8 cellular contexts compared by ENCODE assay signal in the genomic region with DNA sequence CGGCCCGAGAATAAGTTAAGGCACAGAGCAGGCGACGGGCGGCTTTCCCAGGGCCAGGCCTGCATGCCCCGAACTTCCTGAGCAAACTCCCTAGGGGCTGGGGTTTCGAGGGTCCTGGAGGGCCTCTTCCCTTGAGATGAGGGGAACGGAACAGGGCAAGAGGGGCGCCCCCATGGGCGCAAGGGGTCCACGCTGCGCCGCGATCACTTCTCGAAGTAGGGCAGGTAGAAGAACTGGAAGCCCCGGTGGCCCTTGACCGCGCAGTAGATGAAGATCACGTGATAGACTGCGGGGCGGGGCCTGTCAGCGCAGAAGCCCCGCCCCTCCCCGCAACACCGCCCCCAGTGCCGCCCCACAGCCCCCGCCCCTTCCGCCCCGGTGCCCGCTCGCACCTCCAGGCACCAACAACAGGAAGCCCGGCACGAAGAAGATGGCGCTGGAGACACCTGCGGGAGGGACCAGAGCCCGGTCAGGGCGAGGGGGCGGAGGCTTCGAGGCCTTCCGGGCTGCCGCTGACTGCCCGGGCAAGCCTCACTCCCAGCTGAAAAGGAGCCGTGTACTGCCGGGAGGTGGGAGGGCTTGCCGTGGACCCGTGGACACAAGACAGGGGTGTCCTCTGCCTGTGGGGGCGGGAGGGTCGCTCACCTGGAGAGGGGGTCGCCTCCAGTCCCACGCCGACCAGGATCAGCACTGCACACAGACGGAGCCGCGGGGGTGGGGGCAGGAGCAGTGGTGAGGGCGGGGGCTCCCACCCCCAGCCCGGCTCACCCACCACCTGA. TPM values are rescaled to one million over a fixed set of nuclear protein-coding genes. Genes with fewer than 3 reads are reported as not detected.
DNase-seq lines count a peak whose midpoint lies in the region; ATAC-seq and TF ChIP-seq lines count a peak whose summit lies in the region.

No MANE protein-coding gene starts in this region.

- no peaks in the 10 kb centered on the region for H3K9me3 Mint-ChIP-seq in activated T-helper 2 cell treated with anti-CD3 and anti-CD28 coated beads, Interferon-gamma antibody, Interleukin-2, Interleukin-4, amounts not matched to agents 10 μg/mL and 5 μg/mL and 100 μg/mL, durations not matched to agents 14 hours and 24 hours and 36 hours

- peak overlapping the region; percentile 84 for H3K4ac ChIP-seq in IMR-90 (ENCODE audit: low read depth, low read length)

- in situ Hi-C loops in IMR-90 (cut with MboI; ENCODE audit: low sequenced_read_pairs): no loop called here

- H2AFZ ChIP-seq in IMR-90 (replicated peaks; ENCODE audit: low read length, poor library complexity) (peak overlapping the region; percentile 97), neural cell (ENCODE audit: low read depth, low read length) (peak overlapping the region; percentile 65)

- H4K20me1 ChIP-seq in BLaER1: no peaks in the 10 kb centered on the region
- no peaks in the 10 kb centered on the region for H4K20me1 ChIP-seq in IMR-90 (ENCODE audit: insufficient read depth, low read length)
- no peaks in the 10 kb centered on the region for H4K20me1 ChIP-seq in neural cell (ENCODE audit: insufficient read depth)

- no peak overlapping the region for H2BK120ac ChIP-seq in IMR-90 (ENCODE audit: low read depth, low read length)

- no peaks in the 10 kb centered on the region for H3K9me2 ChIP-seq in neural cell (ENCODE audit: insufficient read depth, low read length)

- H2AK5ac ChIP-seq in IMR-90 (ENCODE audit: low read depth, low read length): peak overlapping the region; percentile 49

- H3K9me3 ChIP-seq in BLaER1 (no peaks in the 10 kb centered on the region), IMR-90 (ENCODE audit: control insufficient read depth, insufficient read depth, low read length) (no peaks in the 10 kb centered on the region), Peyer's patch (no peaks in the 10 kb centered on the region), neural cell (ENCODE audit: low read length) (no peaks in the 10 kb centered on the region)

- peak overlapping the region; percentile 89 for H3K14ac ChIP-seq in IMR-90 (replicated peaks; ENCODE audit: low read depth, low read length)

- DNase-seq in IMR-90: peak; percentile 42
- peak; percentile 96 to 97 (median 97) for DNase-seq in Peyer's patch
- DNase-seq in activated T-helper 2 cell treated with anti-CD3 and anti-CD28 coated beads, Interferon-gamma antibody, Interleukin-2, Interleukin-4, amounts not matched to agents 10 μg/mL and 5 μg/mL and 100 μg/mL, durations not matched to agents 14 hours and 24 hours and 36 hours (ENCODE audit: low spot score): peak; percentile 90
- DNase-seq in fibroblast of the conjunctiva (ENCODE audit: low read depth): peak; percentile 34
- DNase-seq in stimulated activated naive CD8-positive, alpha-beta T cell treated with anti-CD3 and anti-CD28 coated beads, Interleukin-15, Interleukin-2, amounts not matched to agents 100 U/mL and 50 U/mL, for 24 hours: peak; percentile 95

- ATAC-seq in GM19452 (IDR thresholded peaks at IDR 0.05; ENCODE audit: unreplicated experiment) (peak; percentile 63), IMR-90 (ENCODE audit: low read depth) (peak; percentile 24)
- ATAC-seq in stimulated activated naive CD8-positive, alpha-beta T cell treated with anti-CD3 and anti-CD28 coated beads, Interleukin-15, Interleukin-2, amounts not matched to agents 100 U/mL and 50 U/mL, for 24 hours: peak; percentile 78

- TF ChIP-seq POLR2A in IMR-90 (IDR thresholded peaks at IDR 0.05; ENCODE audit: low read depth, low read length) (no peak; the same call in 1 of the 2 replicates), Peyer's patch (IDR thresholded peaks at IDR 0.05) (peak; percentile 72 to 86)

- BruUV-seq in IMR-90 (replicated peaks; lab: Mats Ljungman, UMichigan): no TSS peak

- H3K4me1 ChIP-seq in BLaER1 (peaks cover 64% of the 10 kb centered on the region), IMR-90 (ENCODE audit: control insufficient read depth, insufficient read depth, low read length) (peaks cover 9% of the 10 kb centered on the region), Peyer's patch (peaks cover 0 to 29% (median 16%) of the 10 kb centered on the region in 4 donors)

- POLR2A ChIA-PET in IMR-90 (lab: Charles Lee; ENCODE audit: unreplicated experiment): interaction anchor here (0.5 kb wide), 1 partner anchor 51 kb away, joined by 6 read pairs; no protein-coding TSS in a partner anchor

- dilution Hi-C loops in IMR-90 (cut with HindIII; ENCODE audit: low sequenced_read_pairs, unreplicated experiment): no loop called here

- H3K79me2 ChIP-seq in neural cell (replicated peaks; ENCODE audit: insufficient read depth, low read length): no peaks in the 10 kb centered on the region

- CTCF ChIA-PET in IMR-90 (lab: Yijun Ruan, JAX): interaction anchor here (0.9 kb wide), 1 partner anchor 113 kb away, joined by 3 read pairs; no protein-coding TSS in a partner anchor

- H3K27ac Mint-ChIP-seq in activated T-helper 2 cell treated with anti-CD3 and anti-CD28 coated beads, Interferon-gamma antibody, Interleukin-2, Interleukin-4, amounts not matched to agents 10 μg/mL and 5 μg/mL and 100 μg/mL, durations not matched to agents 14 hours and 24 hours and 36 hours: peak overlapping the region; percentile 80

- no peak overlapping the region for H3K56ac ChIP-seq in IMR-90 (ENCODE audit: extremely low read depth, insufficient read depth, low read length)

- H3K4me3 ChIP-seq in BLaER1: peak overlapping the region; percentile 74
- H3K4me3 ChIP-seq in IMR-90 (ENCODE audit: insufficient read depth, low read depth, low read length): peak overlapping the region; percentile 62
- peak overlapping the region; percentile 59 to 82 (median 74) for H3K4me3 ChIP-seq in Peyer's patch
- peak overlapping the region; percentile 71 for H3K4me3 ChIP-seq in neural cell (ENCODE audit: low read length)

- peaks cover 4 to 24% of the 10 kb centered on the region in 2 experiments; a peak in 2 of 4 replicates for H3K79me1 ChIP-seq in IMR-90 (ENCODE audit: low read depth in 1 of 2, low read length in 2 of 2)

- peak overlapping the region; percentile 87 for H3K4me3 Mint-ChIP-seq in activated T-helper 2 cell treated with anti-CD3 and anti-CD28 coated beads, Interferon-gamma antibody, Interleukin-2, Interleukin-4, amounts not matched to agents 10 μg/mL and 5 μg/mL and 100 μg/mL, durations not matched to agents 14 hours and 24 hours and 36 hours (ENCODE audit: low read depth)

- H3K4me1 Mint-ChIP-seq in activated T-helper 2 cell treated with anti-CD3 and anti-CD28 coated beads, Interferon-gamma antibody, Interleukin-2, Interleukin-4, amounts not matched to agents 10 μg/mL and 5 μg/mL and 100 μg/mL, durations not matched to agents 14 hours and 24 hours and 36 hours (ENCODE audit: low read depth): peaks cover 29% of the 10 kb centered on the region

- peaks cover 12% of the 10 kb centered on the region for H3K9me1 ChIP-seq in IMR-90 (ENCODE audit: insufficient read depth, low read length)

- H3K27ac ChIP-seq in BLaER1 (peak overlapping the region; percentile 95), IMR-90 (ENCODE audit: insufficient read depth, low read length) (peak overlapping the region; percentile 56), Peyer's patch (peak overlapping the region; percentile 90 to 98 (median 94)), neural cell (ENCODE audit: low read length) (peak overlapping the region; percentile 56)

- H3K36me3 Mint-ChIP-seq in activated T-helper 2 cell treated with anti-CD3 and anti-CD28 coated beads, Interferon-gamma antibody, Interleukin-2, Interleukin-4, amounts not matched to agents 10 μg/mL and 5 μg/mL and 100 μg/mL, durations not matched to agents 14 hours and 24 hours and 36 hours (ENCODE audit: low read depth): peaks cover 12% of the 10 kb centered on the region

- peaks cover 6% of the 10 kb centered on the region for H3K27me3 Mint-ChIP-seq in activated T-helper 2 cell treated with anti-CD3 and anti-CD28 coated beads, Interferon-gamma antibody, Interleukin-2, Interleukin-4, amounts not matched to agents 10 μg/mL and 5 μg/mL and 100 μg/mL, durations not matched to agents 14 hours and 24 hours and 36 hours (ENCODE audit: low read depth)

- peak overlapping the region; percentile 92 to 95 for H4K8ac ChIP-seq in IMR-90 (ENCODE audit: low read depth in 2 of 2, low read length in 2 of 2)

- no peak for TF ChIP-seq EP300 in neural cell (conservative IDR thresholded peaks at IDR 0.05; ENCODE audit: poor library complexity, severe bottlenecking)

- H3K23ac ChIP-seq in IMR-90 (ENCODE audit: low read depth, low read length): peak overlapping the region; percentile 85; the same call in 1 of the 2 replicates

- TF ChIP-seq RAD21 in IMR-90 (IDR thresholded peaks at IDR 0.05; ENCODE audit: low read length) (no peak), neural cell (conservative IDR thresholded peaks at IDR 0.05) (no peak)

- H3K18ac ChIP-seq in IMR-90 (ENCODE audit: low read depth, low read length): no peak overlapping the region; the same call in 1 of the 2 replicates

- H3F3A ChIP-seq in neural cell (ENCODE audit: insufficient read depth, low read length, poor library complexity, severe bottlenecking): no peaks in the 10 kb centered on the region

- no peaks in the 10 kb centered on the region for H3K27me3 ChIP-seq in BLaER1
- H3K27me3 ChIP-seq in IMR-90 (ENCODE audit: control insufficient read depth, insufficient read depth, low read length): no peaks in the 10 kb centered on the region; the same call in 1 of the 2 replicates
- no peaks in the 10 kb centered on the region for H3K27me3 ChIP-seq in Peyer's patch
- H3K27me3 ChIP-seq in neural cell (ENCODE audit: insufficient read depth, low read depth, low read length): no peaks in the 10 kb centered on the region

- H3K36me3 ChIP-seq in BLaER1 (no peaks in the 10 kb centered on the region), IMR-90 (ENCODE audit: control insufficient read depth, insufficient read depth, low read length) (peaks cover 2% of the 10 kb centered on the region; the same call in 1 of the 2 replicates), Peyer's patch (no peaks in the 10 kb centered on the region), neural cell (ENCODE audit: insufficient read depth, low read length) (no peaks in the 10 kb centered on the region)

- intact Hi-C loops in IMR-90 (cut with micrococcal nuclease): no loop called here
- intact Hi-C loops in activated T-helper 2 cell treated with anti-CD3 and anti-CD28 coated beads, Interferon-gamma antibody, Interleukin-2, Interleukin-4, amounts not matched to agents 10 μg/mL and 5 μg/mL and 100 μg/mL, durations not matched to agents 14 hours and 24 hours and 36 hours (cut with micrococcal nuclease): loop anchor here (1.0 kb wide), 1 partner anchor 44 kb away; a partner anchor contains a TSS

- no peak overlapping the region for H2BK20ac ChIP-seq in IMR-90 (ENCODE audit: low read depth, low read length)

- H3K4me2 ChIP-seq in BLaER1 (peak overlapping the region; percentile 97), IMR-90 (ENCODE audit: low read depth, low read length) (peak overlapping the region; percentile 88), neural cell (ENCODE audit: low read length) (no peak overlapping the region)

- H2AK9ac ChIP-seq in IMR-90 (replicated peaks; ENCODE audit: low read depth, low read length, poor library complexity): peak overlapping the region; percentile 95

- 35% methylated on average over 5 of the region's 56 CpGs; no CpG with 5 or more reads in 1 of the 2 experiments for WGBS in IMR-90 (ENCODE audit: extremely low coverage in 2 of 2, insufficient read length in 1 of 2), 2 experiments

- no peak overlapping the region for H2BK15ac ChIP-seq in IMR-90 (ENCODE audit: low read depth, low read length)

- TF ChIP-seq CTCF in IMR-90 (conservative IDR thresholded peaks at IDR 0.05; ENCODE audit: low read depth, low read length) (no peak), Peyer's patch (IDR thresholded peaks at IDR 0.05) (peak in 1 of 6 experiments; percentile 9), neural cell (IDR thresholded peaks at IDR 0.05; ENCODE audit: poor library complexity, severe bottlenecking) (no peak)

- H3K9ac ChIP-seq in BLaER1 (peak overlapping the region; percentile 86), IMR-90 (ENCODE audit: low read depth, low read length) (peak overlapping the region; percentile 54), neural cell (ENCODE audit: low read length) (peak overlapping the region; percentile 75)

- peak overlapping the region; percentile 87 for H4K5ac ChIP-seq in IMR-90 (ENCODE audit: low read depth, low read length)

- H4K91ac ChIP-seq in IMR-90 (ENCODE audit: insufficient read depth, low read depth, low read length): peak overlapping the region; percentile 72

- H2BK5ac ChIP-seq in IMR-90 (ENCODE audit: low read depth, low read length, poor library complexity, severe bottlenecking): peak overlapping the region; percentile 41

RNA-seq across cellular contexts. Expression of a gene that starts 4.5 kb away (rescaled TPM):
- total RNA-seq in IMR-90 (2012; rRNA removed) (12.5 and 18.9 TPM in 2 replicates), Peyer's patch (100 to 1,000 TPM in 1 of 4 donors, 10 to 100 TPM in 3; 80.0 to 126 (median 86.1) TPM)
- polyA plus RNA-seq in IMR-90 (2012; rRNA removed) (55.0 and 64.4 TPM in 2 replicates), neural cell (50.3 and 61.9 TPM in 2 replicates)
- polyA plus RNA-seq in IMR-90 (2012; cell fraction: cytosol; rRNA removed): 167 and 255 TPM in 2 replicates
- 119 and 287 TPM in 2 replicates for polyA plus RNA-seq in IMR-90 (2012; cell fraction: nucleus; rRNA removed; ENCODE audit: low replicate concordance)
- 58.5 and 62.0 TPM in 2 replicates for total RNA-seq in activated T-helper 2 cell treated with anti-CD3 and anti-CD28 coated beads, Interferon-gamma antibody, Interleukin-2, Interleukin-4, amounts not matched to agents 10 μg/mL and 5 μg/mL and 100 μg/mL, durations not matched to agents 14 hours and 24 hours and 36 hours
- polyA minus RNA-seq in neural cell: 17.2 and 17.5 TPM in 2 replicates

RNA-seq across cellular contexts. Expression of a gene that starts 9.4 kb away (rescaled TPM):
- total RNA-seq in IMR-90 (2012; rRNA removed) (not detected in 2 replicates), Peyer's patch (1 to 10 TPM in 1 of 4 donors, under 1 TPM in 2, not detected in 1; 0.85 to 3.3 (median 0.94) TPM)
- polyA plus RNA-seq in IMR-90 (2012; rRNA removed) (not detected in 2 replicates), neural cell (not detected in 2 replicates)
- polyA plus RNA-seq in IMR-90 (2012; cell fraction: cytosol; rRNA removed): not detected in 2 replicates
- not detected in 2 replicates for polyA plus RNA-seq in IMR-90 (2012; cell fraction: nucleus; rRNA removed; ENCODE audit: low replicate concordance)
- 0.73 and 1.0 TPM in 2 replicates for total RNA-seq in activated T-helper 2 cell treated with anti-CD3 and anti-CD28 coated beads, Interferon-gamma antibody, Interleukin-2, Interleukin-4, amounts not matched to agents 10 μg/mL and 5 μg/mL and 100 μg/mL, durations not matched to agents 14 hours and 24 hours and 36 hours
- not detected in 2 replicates for polyA minus RNA-seq in neural cell

RNA-seq across cellular contexts. Expression of a gene that starts 12.1 kb away (rescaled TPM):
- total RNA-seq in IMR-90 (2012; rRNA removed) (not detected in 2 replicates), Peyer's patch (not detected)
- polyA plus RNA-seq in IMR-90 (2012; rRNA removed) (not detected in 2 replicates), neural cell (not detected in 2 replicates)
- not detected in 2 replicates for polyA plus RNA-seq in IMR-90 (2012; cell fraction: cytosol; rRNA removed)
- polyA plus RNA-seq in IMR-90 (2012; cell fraction: nucleus; rRNA removed; ENCODE audit: low replicate concordance): not detected in 2 replicates
- total RNA-seq in activated T-helper 2 cell treated with anti-CD3 and anti-CD28 coated beads, Interferon-gamma antibody, Interleukin-2, Interleukin-4, amounts not matched to agents 10 μg/mL and 5 μg/mL and 100 μg/mL, durations not matched to agents 14 hours and 24 hours and 36 hours: not detected in 2 replicates
- not detected in 2 replicates for polyA minus RNA-seq in neural cell

RNA-seq across cellular contexts. Expression of a gene that starts 18.2 kb away (rescaled TPM):
- 91.4 and 95.5 TPM in 2 replicates for total RNA-seq in IMR-90 (2012; rRNA removed)
- 122 and 130 TPM in 2 replicates for polyA plus RNA-seq in IMR-90 (2012; rRNA removed)
- 119 and 146 TPM in 2 replicates for polyA plus RNA-seq in IMR-90 (2012; cell fraction: cytosol; rRNA removed)
- 57.9 and 94.8 TPM in 2 replicates for polyA plus RNA-seq in IMR-90 (2012; cell fraction: nucleus; rRNA removed; ENCODE audit: low replicate concordance)
- total RNA-seq in Peyer's patch: 10 to 100 TPM; 39.9 to 75.9 (median 58.4) TPM
- 190 and 191 TPM in 2 replicates for total RNA-seq in activated T-helper 2 cell treated with anti-CD3 and anti-CD28 coated beads, Interferon-gamma antibody, Interleukin-2, Interleukin-4, amounts not matched to agents 10 μg/mL and 5 μg/mL and 100 μg/mL, durations not matched to agents 14 hours and 24 hours and 36 hours
- polyA plus RNA-seq in neural cell: 83.9 and 121 TPM in 2 replicates
- 40.5 and 48.5 TPM in 2 replicates for polyA minus RNA-seq in neural cell

RNA-seq across cellular contexts. Expression of a gene that starts 21.3 kb away (rescaled TPM):
- total RNA-seq in IMR-90 (2012; rRNA removed): 76.4 and 79.4 TPM in 2 replicates
- 138 and 151 TPM in 2 replicates for polyA plus RNA-seq in IMR-90 (2012; rRNA removed)
- 81.3 and 148 TPM in 2 replicates for polyA plus RNA-seq in IMR-90 (2012; cell fraction: cytosol; rRNA removed)
- polyA plus RNA-seq in IMR-90 (2012; cell fraction: nucleus; rRNA removed; ENCODE audit: low replicate concordance): 81.7 and 240 TPM in 2 replicates
- 100 to 1,000 TPM in 3 of 4 donors, 10 to 100 TPM in 1; 68.5 to 161 (median 138) TPM for total RNA-seq in Peyer's patch
- 177 and 186 TPM in 2 replicates for total RNA-seq in activated T-helper 2 cell treated with anti-CD3 and anti-CD28 coated beads, Interferon-gamma antibody, Interleukin-2, Interleukin-4, amounts not matched to agents 10 μg/mL and 5 μg/mL and 100 μg/mL, durations not matched to agents 14 hours and 24 hours and 36 hours
- polyA plus RNA-seq in neural cell: 56.7 and 72.3 TPM in 2 replicates
- polyA minus RNA-seq in neural cell: 41.2 and 46.0 TPM in 2 replicates

Comparison
In these comparisons a context has a peak if more than half of its experiments do, and no peak if none do; other contexts are left out.
1. Peak in every context shown above with its lines: DNase-seq, ATAC-seq, H3K4me3 ChIP-seq and H3K27ac ChIP-seq.
2. ATAC-seq: peak in every context shown above with its lines; median percentile 78 in stimulated activated naive CD8-positive, alpha-beta T cell treated with anti-CD3 and anti-CD28 coated beads, Interleukin-15, Interleukin-2, amounts not matched to agents 100 U/mL and 50 U/mL, for 24 hours; 63 in GM19452; 24 in IMR-90.
3. DNase-seq: peak in every context shown above with its lines; median percentile 97 in Peyer's patch; 95 in stimulated activated naive CD8-positive, alpha-beta T cell treated with anti-CD3 and anti-CD28 coated beads, Interleukin-15, Interleukin-2, amounts not matched to agents 100 U/mL and 50 U/mL, for 24 hours; 90 in activated T-helper 2 cell treated with anti-CD3 and anti-CD28 coated beads, Interferon-gamma antibody, Interleukin-2, Interleukin-4, amounts not matched to agents 10 μg/mL and 5 μg/mL and 100 μg/mL, durations not matched to agents 14 hours and 24 hours and 36 hours; 42 in IMR-90; 34 in fibroblast of the conjunctiva.